ENCODE assay signal across 19 cellular contexts in genomic region chr17:7460850-7461660, GRCh38. TPM values are rescaled to one million over a fixed set of nuclear protein-coding genes. Genes with fewer than 3 reads are reported as not detected.
A peak's percentile ranks its signal among the peaks of the same experiment; 100 is the strongest.
DNase-seq lines count a peak whose midpoint lies in the region; ATAC-seq and TF ChIP-seq lines count a peak whose summit lies in the region.
"Had no signal": no experiment of that assay in that cellular context is flagged by ENCODE, and none has a peak within 500 bp of the region (broad histone marks: within the 10 kb centered on the region; RNA-seq: fewer than 3 reads in every experiment).

No MANE protein-coding gene starts in this region.

- no TSS peak for BruUV-seq in HCT116 (replicated peaks; lab: Mats Ljungman, UMichigan)

- H2AFZ ChIP-seq in HCT116 (ENCODE audit: low read depth, low read length, poor library complexity, severe bottlenecking) (no peak overlapping the region), neural progenitor cell (replicated peaks) (no peak overlapping the region)

- H3K27me3 Mint-ChIP-seq in brain (no peaks in the 10 kb centered on the region), neural progenitor cell (ENCODE audit: insufficient read depth, low read depth) (peaks cover 6% of the 10 kb centered on the region)
- H3K27me3 Mint-ChIP-seq: activated CD4-positive, alpha-beta memory T cell treated with anti-CD3 and anti-CD28 coated beads for 36 hours; activated naive CD8-positive, alpha-beta T cell treated with anti-CD3 and anti-CD28 coated beads, Interleukin-2, amount 50 U/mL, for 24 hours; IgD-negative memory B cell; progenitor cell of endocrine pancreas had no signal

- H3F3A ChIP-seq in neural progenitor cell (ENCODE audit: low read depth), result peaks cover 20% of the 10 kb centered on the region

- H3K79me2 ChIP-seq in HCT116 (ENCODE audit: insufficient read depth, low read length) (no peaks in the 10 kb centered on the region), neural progenitor cell (ENCODE audit: low read depth) (no peaks in the 10 kb centered on the region)

- TF ChIP-seq POLR2A in HCT116 (IDR thresholded peaks at IDR 0.05; ENCODE audit: borderline replicate concordance, extremely low read depth, insufficient read depth, insufficient read length) (no peak), sigmoid colon (IDR thresholded peaks at IDR 0.05) (no peak)

- WGBS in sigmoid colon, 2 donors, result 94 to 96% methylated on average over 7 of the region's 7 CpGs
- WGBS in aorta, 2 donors, result 93% methylated on average over 7 of the region's 7 CpGs

- no peaks in the 10 kb centered on the region for H3K9me2 ChIP-seq in HCT116 (ENCODE audit: insufficient read depth)

- no peak for TF ChIP-seq RAD21 in HCT116 (IDR thresholded peaks at IDR 0.05; ENCODE audit: low read depth)

- POLR2A ChIA-PET in HCT116 (lab: Charles Lee), result no interaction called here

- TF ChIP-seq CTCF in HCT116 (IDR thresholded peaks at IDR 0.05 in 2 of 3, conservative IDR thresholded peaks at IDR 0.05 in 1 of 3; ENCODE audit: borderline replicate concordance in 1 of 3, insufficient read depth in 1 of 3, low read depth in 2 of 3, low read length in 2 of 3) (no peak), brain (conservative IDR thresholded peaks at IDR 0.05) (no peak), neural progenitor cell (IDR thresholded peaks at IDR 0.05) (no peak), sigmoid colon (IDR thresholded peaks at IDR 0.05) (no peak)

- H3K4me1 ChIP-seq in HCT116 (ENCODE audit: control insufficient read depth in 1 of 2, insufficient read depth in 2 of 2, low read length in 2 of 2), result peaks cover 0 to 5% of the 10 kb centered on the region in 2 experiments; a peak in 1 of 4 replicates
- H3K4me1 ChIP-seq in neural progenitor cell, result peaks cover 10% of the 10 kb centered on the region
- H3K4me1 ChIP-seq in sigmoid colon, result peaks cover 0 to 17% (median 11%) of the 10 kb centered on the region in 4 donors
- H3K4me1 ChIP-seq in aorta (ENCODE audit: control insufficient read depth in 1 of 2, insufficient read depth in 2 of 2, low read length in 2 of 2), result no peaks in the 10 kb centered on the region

- H3K9me3 Mint-ChIP-seq in brain (no peaks in the 10 kb centered on the region), neural progenitor cell (no peaks in the 10 kb centered on the region)
- H3K9me3 Mint-ChIP-seq: activated CD4-positive, alpha-beta memory T cell treated with anti-CD3 and anti-CD28 coated beads for 36 hours; activated naive CD8-positive, alpha-beta T cell treated with anti-CD3 and anti-CD28 coated beads, Interleukin-2, amount 50 U/mL, for 24 hours; IgD-negative memory B cell; natural killer cell had no signal

- intact Hi-C loops in HCT116 (cut with micrococcal nuclease) (no loop called here), sigmoid colon (cut with DNase I) (no loop called here), aorta (cut with DNase I) (no loop called here)

- RAD21 ChIA-PET in HCT116 (lab: Charles Lee; ENCODE audit: low non-redundant PET in 1 of 2, low total read pairs in 2 of 2, uncharacterized antibody in 2 of 2, unreplicated experiment in 2 of 2), result no interaction called here

- ATAC-seq in HCT116 (no peak), aorta (ENCODE audit: low FRiP score) (no peak), HG03135 (IDR thresholded peaks at IDR 0.05; ENCODE audit: unreplicated experiment) (no peak)
- ATAC-seq: activated naive CD8-positive, alpha-beta T cell treated with anti-CD3 and anti-CD28 coated beads, Interleukin-2, amount 50 U/mL, for 24 hours; heart right ventricle; natural killer cell had no signal

- H3K36me3 Mint-ChIP-seq in brain (peaks cover 27% of the 10 kb centered on the region), neural progenitor cell (peaks cover 13% of the 10 kb centered on the region)
- H3K36me3 Mint-ChIP-seq: IgD-negative memory B cell, natural killer cell had no signal

- H3K4me1 Mint-ChIP-seq in brain, result peaks cover 17% of the 10 kb centered on the region
- H3K4me1 Mint-ChIP-seq in neural progenitor cell, result peaks cover 9% of the 10 kb centered on the region

- H3K36me3 ChIP-seq in HCT116 (ENCODE audit: control insufficient read depth in 1 of 2, insufficient read depth in 2 of 2, low read length in 2 of 2) (no peaks in the 10 kb centered on the region; a peak in 2 of 4 replicates), neural progenitor cell (no peaks in the 10 kb centered on the region), sigmoid colon (peaks cover 18 to 44% (median 23%) of the 10 kb centered on the region in 4 donors), aorta (ENCODE audit: control insufficient read depth in 1 of 2, insufficient read depth in 2 of 2, low read length in 1 of 2) (peaks cover 0 to 5% of the 10 kb centered on the region in 2 donors)

- H3K4me3 ChIP-seq in HCT116 (replicated peaks in 1 of 2; ENCODE audit: low read depth in 1 of 2, low read length in 2 of 2) (no peak overlapping the region), neural progenitor cell (no peak overlapping the region), sigmoid colon (no peak overlapping the region), aorta (ENCODE audit: low read length in 2 of 2) (no peak overlapping the region)
- H3K4me3 ChIP-seq: heart right ventricle had no signal

- no peak overlapping the region for H3K27ac ChIP-seq in HCT116 (ENCODE audit: low read depth, low read length)
- no peak overlapping the region for H3K27ac ChIP-seq in neural progenitor cell
- H3K27ac ChIP-seq in sigmoid colon, result no peak overlapping the region
- H3K27ac ChIP-seq in aorta (ENCODE audit: low read depth in 1 of 2, low read length in 2 of 2), result no peak overlapping the region
- H3K27ac ChIP-seq: VCaP had no signal

- TF ChIP-seq EP300 in sigmoid colon (IDR thresholded peaks at IDR 0.05), result no peak

- no peaks in the 10 kb centered on the region for H3K27me3 ChIP-seq in HCT116 (ENCODE audit: insufficient read depth, low read length)
- H3K27me3 ChIP-seq in neural progenitor cell, result no peaks in the 10 kb centered on the region
- no peaks in the 10 kb centered on the region for H3K27me3 ChIP-seq in sigmoid colon
- H3K27me3 ChIP-seq in aorta (ENCODE audit: control insufficient read depth in 1 of 2, insufficient read depth in 2 of 2, low read length in 1 of 2), result no peaks in the 10 kb centered on the region
- H3K27me3 ChIP-seq: heart right ventricle had no signal

- H3K27ac Mint-ChIP-seq in brain (peak overlapping the region; percentile 56 to 93 (median 66)), neural progenitor cell (peak overlapping the region; percentile 53)
- H3K27ac Mint-ChIP-seq: activated CD4-positive, alpha-beta memory T cell treated with anti-CD3 and anti-CD28 coated beads for 36 hours; progenitor cell of endocrine pancreas had no signal

- H3K4me3 Mint-ChIP-seq in brain (no peak overlapping the region), neural progenitor cell (peak overlapping the region; percentile 66)
- H3K4me3 Mint-ChIP-seq: activated CD4-positive, alpha-beta memory T cell treated with anti-CD3 and anti-CD28 coated beads for 36 hours; activated naive CD8-positive, alpha-beta T cell treated with anti-CD3 and anti-CD28 coated beads, Interleukin-2, amount 50 U/mL, for 24 hours; natural killer cell had no signal

- DNase-seq in HCT116 (ENCODE audit: low read depth, low spot score), result no peak
- DNase-seq in neural progenitor cell (ENCODE audit: low spot score), result peak; percentile 78
- DNase-seq in sigmoid colon, result no peak
- no peak for DNase-seq in aorta
- DNase-seq: activated CD4-positive, alpha-beta memory T cell treated with anti-CD3 and anti-CD28 coated beads for 36 hours; activated naive CD8-positive, alpha-beta T cell treated with anti-CD3 and anti-CD28 coated beads, Interleukin-2, amount 50 U/mL, for 24 hours; activated T-cell treated with anti-CD3 and anti-CD28 coated beads, Interleukin-2, amount 50 U/mL, for 48 hours; GDM1; heart right ventricle; kidney; natural killer cell; NCI-H187 treated with DMSO at 0.1 percent for 48 hours; NCI-H345 had no signal

- H3K9ac ChIP-seq in HCT116 (ENCODE audit: low read length), result no peak overlapping the region
- no peak overlapping the region for H3K9ac ChIP-seq in neural progenitor cell

- CTCF ChIA-PET in HCT116 (lab: Charles Lee), result no interaction called here

- H3K9me3 ChIP-seq in HCT116 (ENCODE audit: control insufficient read depth in 1 of 2, insufficient read depth in 1 of 2, low read depth in 1 of 2, low read length in 2 of 2), result no peaks in the 10 kb centered on the region; a peak in 1 of 4 replicates
- no peaks in the 10 kb centered on the region for H3K9me3 ChIP-seq in neural progenitor cell (ENCODE audit: low read depth)
- H3K9me3 ChIP-seq in sigmoid colon, result no peaks in the 10 kb centered on the region
- H3K9me3 ChIP-seq in aorta (ENCODE audit: control insufficient read depth, low read length), result no peaks in the 10 kb centered on the region
- H3K9me3 ChIP-seq: heart right ventricle had no signal

- H3K4me2 ChIP-seq in HCT116 (ENCODE audit: low read length) (no peak overlapping the region), neural progenitor cell (peak overlapping the region; percentile 58)

- H4K20me1 ChIP-seq in HCT116 (ENCODE audit: insufficient read depth) (no peaks in the 10 kb centered on the region), neural progenitor cell (ENCODE audit: low read depth) (peaks cover 3% of the 10 kb centered on the region)

RNA-seq across cellular contexts. Expression of gene CHRNB1, which starts 16.2 kb away (rescaled TPM):
- 10.4 TPM for total RNA-seq in HCT116 (2021; ENCODE audit: unreplicated experiment)
- polyA plus RNA-seq in HCT116 (2012), result 25.6 and 26.3 TPM in 2 replicates
- 17.7 TPM for polyA plus RNA-seq in brain (ENCODE audit: insufficient read depth, low read depth, low replicate concordance)
- 7.4 and 7.5 TPM in 2 replicates for total RNA-seq in neural progenitor cell (ENCODE audit: low replicate concordance)
- 1 to 10 TPM; 4.2 to 8.1 (median 6.5) TPM for total RNA-seq in sigmoid colon
- 10 to 100 TPM in 2 of 3 donors, 1 to 10 TPM in 1; 7.2 to 13.2 (median 11.2) TPM for polyA plus RNA-seq in sigmoid colon
- total RNA-seq in aorta, result 1 to 10 TPM; 6.2 to 8.8 TPM
- polyA plus RNA-seq in aorta, result 10 to 100 TPM; 11.6 to 18.3 TPM

RNA-seq across cellular contexts. Expression of gene ZBTB4, which starts 18.4 kb away (rescaled TPM):
- total RNA-seq in HCT116 (2021; ENCODE audit: unreplicated experiment), result 17.1 TPM
- polyA plus RNA-seq in HCT116 (2012), result 13.0 and 15.0 TPM in 2 replicates
- 60.4 TPM for polyA plus RNA-seq in brain (ENCODE audit: insufficient read depth, low read depth, low replicate concordance)
- 5.4 and 15.5 TPM in 2 replicates for total RNA-seq in neural progenitor cell (ENCODE audit: low replicate concordance)
- total RNA-seq in sigmoid colon, result 10 to 100 TPM; 42.5 to 56.5 (median 45.3) TPM
- polyA plus RNA-seq in sigmoid colon, result 10 to 100 TPM in 2 of 3 donors, 1 to 10 TPM in 1; 5.5 to 19.6 (median 12.0) TPM
- total RNA-seq in aorta, result 10 to 100 TPM; 67.2 to 81.9 TPM
- polyA plus RNA-seq in aorta, result 10 to 100 TPM; 20.0 to 35.9 TPM

RNA-seq across cellular contexts. Expression of gene SLC35G6, which starts 20.2 kb away (rescaled TPM):
- total RNA-seq in HCT116 (2021; ENCODE audit: unreplicated experiment) (not detected), neural progenitor cell (ENCODE audit: low replicate concordance) (not detected in 2 replicates), sigmoid colon (not detected), aorta (not detected)
- 0.12 and 0.22 TPM in 2 replicates for polyA plus RNA-seq in HCT116 (2012)
- polyA plus RNA-seq in brain (ENCODE audit: insufficient read depth, low read depth, low replicate concordance) (not detected), sigmoid colon (not detected), aorta (not detected)
- total RNA-seq: activated CD4-positive, alpha-beta memory T cell treated with anti-CD3 and anti-CD28 coated beads for 36 hours; cardiac septum; heart right ventricle; kidney; natural killer cell; progenitor cell of endocrine pancreas had no signal
- polyA plus RNA-seq: heart right ventricle, IgD-negative memory B cell had no signal

RNA-seq across cellular contexts. Expression of gene FGF11, which starts 21.7 kb away (rescaled TPM):
- total RNA-seq in HCT116 (2021; ENCODE audit: unreplicated experiment), result 6.1 TPM
- 4.2 and 4.3 TPM in 2 replicates for polyA plus RNA-seq in HCT116 (2012)
- 6.6 TPM for polyA plus RNA-seq in brain (ENCODE audit: insufficient read depth, low read depth, low replicate concordance)
- total RNA-seq in neural progenitor cell (ENCODE audit: low replicate concordance), result 7.6 and 14.9 TPM in 2 replicates
- total RNA-seq in sigmoid colon, result under 1 TPM in 1 of 4 donors, not detected in 3; 0.36 TPM
- 1 to 10 TPM in 1 of 3 donors, under 1 TPM in 1, not detected in 1; 0.69 to 2.8 TPM for polyA plus RNA-seq in sigmoid colon
- 1 to 10 TPM; 1.2 to 8.0 TPM for total RNA-seq in aorta
- under 1 TPM in 1 of 2 donors, not detected in 1; 0.54 TPM for polyA plus RNA-seq in aorta
- polyA plus RNA-seq: IgD-negative memory B cell had no signal

RNA-seq across cellular contexts. Expression of gene POLR2A, which starts 23.1 kb away (rescaled TPM):
- total RNA-seq in HCT116 (2021; ENCODE audit: unreplicated experiment) (205 TPM), neural progenitor cell (ENCODE audit: low replicate concordance) (32.7 and 51.4 TPM in 2 replicates), sigmoid colon (10 to 100 TPM; 30.1 to 43.2 (median 36.5) TPM), aorta (100 to 1,000 TPM in 1 of 2 donors, 10 to 100 TPM in 1; 93.8 to 116 TPM)
- 162 and 167 TPM in 2 replicates for polyA plus RNA-seq in HCT116 (2012)
- polyA plus RNA-seq in brain (ENCODE audit: insufficient read depth, low read depth, low replicate concordance) (107 TPM), sigmoid colon (10 to 100 TPM in 2 of 3 donors, 1 to 10 TPM in 1; 7.2 to 51.1 (median 11.3) TPM), aorta (10 to 100 TPM; 13.4 to 27.9 TPM)
